ENCODE assay signal across 7 cellular contexts in the genomic region with DNA sequence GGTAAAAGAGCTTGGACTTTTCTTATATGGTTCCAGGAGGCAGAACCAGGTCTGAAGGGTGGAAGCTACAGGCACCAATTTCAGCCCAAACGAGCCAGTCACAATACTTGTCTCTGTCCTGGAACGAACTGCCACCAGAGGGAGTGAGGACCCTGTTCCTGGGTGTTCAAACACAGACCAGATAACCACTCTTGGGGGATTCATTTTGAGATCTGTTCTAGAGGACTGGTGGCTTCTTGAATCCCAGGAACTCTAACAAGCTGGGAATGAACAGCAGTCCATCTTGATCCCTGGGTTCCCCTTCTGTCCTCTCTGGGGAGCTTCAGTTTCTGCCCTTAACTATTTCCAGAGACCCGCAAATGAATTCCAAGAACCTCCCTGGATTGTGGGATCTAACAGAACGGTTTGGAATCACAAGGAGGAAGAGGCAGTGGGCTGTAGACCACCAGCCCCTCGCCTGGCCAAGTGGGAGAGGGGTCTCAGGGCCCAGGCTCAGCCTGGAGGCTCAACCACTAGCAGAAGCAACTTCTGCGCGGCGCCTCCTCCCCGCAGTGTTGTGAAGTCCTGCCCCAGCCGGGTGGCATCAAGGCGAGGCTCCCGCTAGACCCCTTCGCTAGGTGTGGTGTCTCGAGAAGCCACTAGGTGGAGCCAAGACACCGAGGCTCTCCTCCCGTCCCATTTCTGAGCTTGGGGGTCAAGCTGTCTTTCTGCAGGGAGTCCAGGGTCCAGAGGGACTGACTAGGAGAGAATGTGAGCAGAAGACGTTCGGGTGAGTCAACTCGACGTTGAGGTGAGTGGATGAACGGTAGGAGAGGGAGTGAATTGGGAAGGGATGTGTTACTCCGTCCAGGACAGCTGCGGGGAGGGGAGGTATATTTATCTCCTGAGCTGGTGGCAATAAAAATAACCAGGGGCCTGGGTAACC. TPM values are rescaled to one million over a fixed set of nuclear protein-coding genes. Genes with fewer than 3 reads are reported as not detected.
DNase-seq lines count a peak whose midpoint lies in the region; ATAC-seq, FAIRE-seq and TF ChIP-seq lines count a peak whose summit lies in the region.

No MANE protein-coding gene starts in this region.

- peak overlapping the region; percentile 91 for H3K27ac Mint-ChIP-seq in nephron progenitor cell

- TF ChIP-seq POLR2A in GM18505 (IDR thresholded peaks at IDR 0.05; ENCODE audit: borderline replicate concordance, extremely low read depth, insufficient read depth, insufficient read length), result no peak

- no peaks in the 10 kb centered on the region for H3K27me3 ChIP-seq in fibroblast of lung (ENCODE audit: control insufficient read depth, insufficient read depth, low read length)

- H3K4me1 ChIP-seq in fibroblast of lung (ENCODE audit: control insufficient read depth, extremely low read depth, insufficient read depth, low read length), result peaks cover 15% of the 10 kb centered on the region

- H3K9ac ChIP-seq in fibroblast of lung (ENCODE audit: insufficient read depth, low read length), result peak overlapping the region; percentile 13

- no peaks in the 10 kb centered on the region for H3K9me3 Mint-ChIP-seq in nephron progenitor cell

- H4K20me1 ChIP-seq in fibroblast of lung (ENCODE audit: control insufficient read depth, extremely low read depth, insufficient read depth, low read length), result no peaks in the 10 kb centered on the region

- H3K27ac ChIP-seq in fibroblast of lung (ENCODE audit: insufficient read depth, low read length), result no peak overlapping the region

- TF ChIP-seq CTCF in LNCAP (IDR thresholded peaks at IDR 0.05) (peak; percentile 96), fibroblast of lung (conservative IDR thresholded peaks at IDR 0.05 in 1 of 2, IDR thresholded peaks at IDR 0.05 in 1 of 2; ENCODE audit: low read depth in 1 of 2, low read length in 2 of 2) (peak; percentile 95), nephron progenitor cell (IDR thresholded peaks at IDR 0.05) (peak; percentile 73)

- H3K36me3 ChIP-seq in fibroblast of lung (ENCODE audit: control insufficient read depth, insufficient read depth, low read length), result no peaks in the 10 kb centered on the region

- no peaks in the 10 kb centered on the region for H3K9me3 ChIP-seq in fibroblast of lung (ENCODE audit: control insufficient read depth, insufficient read depth, low read depth, low read length)

- DNase-seq in RCC 7860 (ENCODE audit: low spot score) (peak; percentile 76), fibroblast of lung (ENCODE audit: low read depth in 2 of 2) (peak; percentile 78 to 83), nephron progenitor cell (peak; percentile 86)
- DNase-seq in activated T-cell treated with anti-CD3 and anti-CD28 coated beads, Interleukin-2, amount 50 U/mL, for 48 hours, result peak; percentile 86 to 87
- peak; percentile 82 for DNase-seq in stimulated activated naive CD8-positive, alpha-beta T cell treated with anti-CD3 and anti-CD28 coated beads, Interleukin-15, Interleukin-2, amounts not matched to agents 100 U/mL and 50 U/mL, for 24 hours

- peak overlapping the region; percentile 34 to 49 (median 38) for H3K4me3 ChIP-seq in fibroblast of lung (replicated peaks in 1 of 4; ENCODE audit: control extremely low read depth in 1 of 4, insufficient read depth in 1 of 4, low read depth in 3 of 4, low read length in 4 of 4)

- peak overlapping the region; percentile 93 for H3K4me2 ChIP-seq in fibroblast of lung (ENCODE audit: extremely low read depth, insufficient read depth, low read length)

- peak; percentile 61 for ATAC-seq in GM18505 (IDR thresholded peaks at IDR 0.05; ENCODE audit: unreplicated experiment)
- ATAC-seq in stimulated activated naive CD8-positive, alpha-beta T cell treated with anti-CD3 and anti-CD28 coated beads, Interleukin-15, Interleukin-2, amounts not matched to agents 100 U/mL and 50 U/mL, for 24 hours, result peak; percentile 94

- H3K4me3 Mint-ChIP-seq in nephron progenitor cell, result peak overlapping the region; percentile 82

- no peaks in the 10 kb centered on the region for H3K79me2 ChIP-seq in fibroblast of lung (ENCODE audit: control insufficient read depth, insufficient read depth, low read length)

- no peak for FAIRE-seq in RCC 7860 (lab: Jason Lieb, UNC)

- peaks cover 8% of the 10 kb centered on the region for H3K27me3 Mint-ChIP-seq in nephron progenitor cell (ENCODE audit: low read depth, poor library complexity)

- H3K4me1 Mint-ChIP-seq in nephron progenitor cell, result peaks cover 59% of the 10 kb centered on the region

- H2AFZ ChIP-seq in fibroblast of lung (ENCODE audit: low read length), result peak overlapping the region; percentile 82

- H3K36me3 Mint-ChIP-seq in nephron progenitor cell (ENCODE audit: low read depth), result no peaks in the 10 kb centered on the region

RNA-seq across cellular contexts. Expression of gene NES, which starts 12.1 kb away (rescaled TPM):
- total RNA-seq in fibroblast of lung, result 44.2 and 87.4 TPM in 2 replicates
- 23.0 and 34.6 TPM in 2 replicates for polyA plus RNA-seq in fibroblast of lung
- polyA plus RNA-seq in fibroblast of lung (2012), result 176 and 247 TPM in 2 replicates
- polyA minus RNA-seq in fibroblast of lung (ENCODE audit: low replicate concordance), result 82.1 and 135 TPM in 2 replicates

RNA-seq across cellular contexts. Expression of gene CRABP2, which starts 16.1 kb away (rescaled TPM):
- 33.4 and 70.4 TPM in 2 replicates for total RNA-seq in fibroblast of lung
- 48.9 and 184 TPM in 2 replicates for polyA plus RNA-seq in fibroblast of lung
- polyA plus RNA-seq in fibroblast of lung (2012), result 130 and 416 TPM in 2 replicates
- polyA minus RNA-seq in fibroblast of lung (ENCODE audit: low replicate concordance), result 25.3 and 53.9 TPM in 2 replicates

RNA-seq across cellular contexts. Expression of gene METTL25B, which starts 39.0 kb away (rescaled TPM):
- total RNA-seq in fibroblast of lung, result 12.6 and 17.3 TPM in 2 replicates
- 5.5 and 6.4 TPM in 2 replicates for polyA plus RNA-seq in fibroblast of lung
- polyA plus RNA-seq in fibroblast of lung (2012), result 8.4 and 10.4 TPM in 2 replicates
- polyA minus RNA-seq in fibroblast of lung (ENCODE audit: low replicate concordance), result 13.9 and 23.2 TPM in 2 replicates

RNA-seq across cellular contexts. Expression of gene ISG20L2, which starts 39.3 kb away (rescaled TPM):
- 5.4 and 5.8 TPM in 2 replicates for total RNA-seq in fibroblast of lung
- 23.6 and 29.9 TPM in 2 replicates for polyA plus RNA-seq in fibroblast of lung
- polyA plus RNA-seq in fibroblast of lung (2012), result 17.3 and 18.9 TPM in 2 replicates
- 64.3 and 80.6 TPM in 2 replicates for polyA minus RNA-seq in fibroblast of lung (ENCODE audit: low replicate concordance)

RNA-seq across cellular contexts. Expression of gene BCAN, which starts 47.4 kb away (rescaled TPM):
- under 0.01 TPM in 1 of 2 replicates, not detected in the other for total RNA-seq in fibroblast of lung
- 0.03 and 0.05 TPM in 2 replicates for polyA plus RNA-seq in fibroblast of lung
- 0.07 and 0.17 TPM in 2 replicates for polyA plus RNA-seq in fibroblast of lung (2012)
- polyA minus RNA-seq in fibroblast of lung (ENCODE audit: low replicate concordance), result 0.89 TPM in 1 of 2 replicates, not detected in the other
